In the genomic region with DNA sequence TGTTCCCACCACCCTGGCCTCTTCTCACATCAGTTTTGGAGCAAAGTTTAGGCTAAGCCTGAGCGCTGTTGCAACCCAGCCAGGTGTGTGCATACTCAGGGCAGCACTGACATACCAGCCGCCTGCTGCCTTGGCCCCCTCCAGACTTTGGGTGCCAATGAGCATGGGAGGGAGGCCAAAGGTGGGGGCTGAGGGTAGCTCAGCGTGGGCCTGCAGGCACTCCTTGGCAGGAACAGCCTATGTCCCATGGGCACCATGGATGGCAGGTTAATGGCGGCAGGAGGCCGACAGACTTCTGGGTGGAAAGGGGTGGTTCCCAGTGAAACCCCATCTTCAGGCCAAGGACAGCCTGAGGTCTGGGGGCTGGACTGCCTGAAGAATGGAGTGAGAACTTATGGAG, we compare ENCODE assay signal across 27 cellular contexts.
"Had no signal": no experiment of that assay in that cellular context is flagged by ENCODE, and none has a peak within 500 bp of the region (broad histone marks: within the 10 kb centered on the region; RNA-seq: fewer than 3 reads in every experiment).

No MANE protein-coding gene starts in this region.

- H3K36me3 Mint-ChIP-seq: immature natural killer cell, naive B cell had no signal

- H3K9me3 ChIP-seq: neutrophil, vagina had no signal

- H3K27me3 Mint-ChIP-seq: naive B cell; progenitor cell of endocrine pancreas; stimulated activated naive CD8-positive, alpha-beta T cell treated with anti-CD3 and anti-CD28 coated beads, Interleukin-15, amount 100 ng/mL, for 72 hours; type B pancreatic cell had no signal

- H3K9me3 Mint-ChIP-seq: nephron; stimulated activated naive CD8-positive, alpha-beta T cell treated with anti-CD3 and anti-CD28 coated beads, Interleukin-15, amount 100 ng/mL, for 72 hours; type B pancreatic cell had no signal

- H3K4me3 ChIP-seq: left ventricle myocardium inferior, lung, right atrium auricular region, right lobe of liver, skin epidermis, tibial nerve, vagina had no signal

- H3K36me3 ChIP-seq: neutrophil, right atrium auricular region, right lobe of liver, vagina had no signal

- H3K27ac ChIP-seq: left ventricle myocardium inferior, neutrophil, parathyroid adenoma, right atrium auricular region, right lobe of liver, skin epidermis, tibial nerve, vagina had no signal

- H3K4me3 Mint-ChIP-seq: immature natural killer cell; mesothelial cell of epicardium; naive B cell; nephron; neural crest cell; stimulated activated naive CD8-positive, alpha-beta T cell treated with anti-CD3 and anti-CD28 coated beads, Interleukin-15, amount 100 ng/mL, for 72 hours; type B pancreatic cell had no signal

- DNase-seq: head of caudate nucleus; hippocampal formation; immature natural killer cell; left ventricle myocardium inferior; naive B cell; occipital lobe; right lobe of liver; stimulated activated CD4-positive, alpha-beta T cell treated with anti-CD3 and anti-CD28 coated beads, Interleukin-12 subunit alpha, Interleukin-12 subunit beta, amount 100 ng/mL, for 4 hours; stimulated activated CD4-positive, alpha-beta T cell treated with anti-CD3 and anti-CD28 coated beads, Interleukin-15, amount 100 ng/mL, for 24 hours; stimulated activated CD4-positive, alpha-beta T cell treated with anti-CD3 and anti-CD28 coated beads, Interleukin-2, amount 100 ng/mL, for 24 hours; stimulated activated CD4-positive, alpha-beta T cell treated with anti-CD3 and anti-CD28 coated beads, Interleukin-4, amount 100 ng/mL, for 1 hour; stimulated activated naive CD4-positive, alpha-beta T cell treated with Interleukin-2 at 50 U/mL for 16 hours; stimulated activated naive CD8-positive, alpha-beta T cell treated with anti-CD3 and anti-CD28 coated beads, Interleukin-15, amount 100 ng/mL, for 72 hours; substantia nigra had no signal

- H3K9ac ChIP-seq: parathyroid adenoma had no signal

- FAIRE-seq: islet of Langerhans had no signal

- ATAC-seq: stimulated activated naive CD8-positive, alpha-beta T cell treated with anti-CD3 and anti-CD28 coated beads, Interleukin-15, amount 100 ng/mL, for 72 hours had no signal

- H3K4me1 Mint-ChIP-seq: immature natural killer cell; naive B cell; nephron; stimulated activated naive CD8-positive, alpha-beta T cell treated with anti-CD3 and anti-CD28 coated beads, Interleukin-15, amount 100 ng/mL, for 72 hours had no signal

- H3K4me1 ChIP-seq: left ventricle myocardium inferior, parathyroid adenoma, right atrium auricular region, right lobe of liver, tibial nerve, vagina had no signal

- H3K27ac Mint-ChIP-seq: immature natural killer cell; mesothelial cell of epicardium; naive B cell; nephron; progenitor cell of endocrine pancreas; stimulated activated naive CD8-positive, alpha-beta T cell treated with anti-CD3 and anti-CD28 coated beads, Interleukin-15, amount 100 ng/mL, for 72 hours; type B pancreatic cell had no signal
